Comparison of ENCODE assay signal across 8 cellular contexts in genomic region chr12:124764451-124764850, GRCh38.
A peak's percentile ranks its signal among the peaks of the same experiment; 100 is the strongest.
DNase-seq lines count a peak whose midpoint lies in the region; ATAC-seq and TF ChIP-seq lines count a peak whose summit lies in the region.

No MANE protein-coding gene starts in this region.

- RAD21 ChIA-PET in HCT116 (lab: Charles Lee; ENCODE audit: low non-redundant PET in 1 of 2, low total read pairs in 2 of 2, uncharacterized antibody in 2 of 2, unreplicated experiment in 2 of 2), result interaction anchor here in 1 of 2 experiments (0.7 to 1.1 kb wide), 2 partner anchors 24 to 542 kb away, joined by 3 to 4 read pairs; no protein-coding TSS in a partner anchor

- BruUV-seq in HCT116 (replicated peaks; lab: Mats Ljungman, UMichigan), result no TSS peak

- no peak for TF ChIP-seq POLR2A in HCT116 (IDR thresholded peaks at IDR 0.05; ENCODE audit: borderline replicate concordance, extremely low read depth, insufficient read depth, insufficient read length)
- no peak for TF ChIP-seq POLR2A in gastroesophageal sphincter (IDR thresholded peaks at IDR 0.05)

- H3K4me1 ChIP-seq in BE2C, result peaks cover 4% of the 10 kb centered on the region
- no peaks in the 10 kb centered on the region for H3K4me1 ChIP-seq in HCT116 (ENCODE audit: control insufficient read depth in 1 of 2, insufficient read depth in 2 of 2, low read length in 2 of 2)
- peaks cover 6 to 79% (median 34%) of the 10 kb centered on the region in 3 donors for H3K4me1 ChIP-seq in gastroesophageal sphincter

- H3K36me3 ChIP-seq in BE2C, result no peaks in the 10 kb centered on the region
- no peaks in the 10 kb centered on the region for H3K36me3 ChIP-seq in HCT116 (ENCODE audit: control insufficient read depth in 1 of 2, insufficient read depth in 2 of 2, low read length in 2 of 2)
- H3K36me3 ChIP-seq in gastroesophageal sphincter, result no peaks in the 10 kb centered on the region

- no peaks in the 10 kb centered on the region for H4K20me1 ChIP-seq in HCT116 (ENCODE audit: insufficient read depth)

- H3K9ac ChIP-seq in HCT116 (ENCODE audit: low read length), result no peak overlapping the region

- H3K79me2 ChIP-seq in HCT116 (ENCODE audit: insufficient read depth, low read length), result no peaks in the 10 kb centered on the region

- H3K27ac ChIP-seq in HCT116 (ENCODE audit: low read depth, low read length) (no peak overlapping the region), gastroesophageal sphincter (peak overlapping the region; percentile 77 to 88 (median 85))

- peak; percentile 93 for TF ChIP-seq CTCF in BE2C (IDR thresholded peaks at IDR 0.05; ENCODE audit: low read depth, low read length)
- peak; percentile 38 to 97 (median 74); a peak in 5 of 6 replicates for TF ChIP-seq CTCF in HCT116 (IDR thresholded peaks at IDR 0.05 in 2 of 3, conservative IDR thresholded peaks at IDR 0.05 in 1 of 3; ENCODE audit: borderline replicate concordance in 1 of 3, insufficient read depth in 1 of 3, low read depth in 2 of 3, low read length in 2 of 3)
- peak; percentile 85 for TF ChIP-seq CTCF in WI38 (IDR thresholded peaks at IDR 0.05; ENCODE audit: low read depth, low read length)
- peak; percentile 42 to 94 (median 78) for TF ChIP-seq CTCF in gastroesophageal sphincter (IDR thresholded peaks at IDR 0.05)

- no peak for TF ChIP-seq EP300 in gastroesophageal sphincter (IDR thresholded peaks at IDR 0.05)

- intact Hi-C loops in HCT116 (cut with micrococcal nuclease), result no loop called here

- H3K4me3 ChIP-seq in BE2C (ENCODE audit: low read depth, low read length) (no peak overlapping the region), HCT116 (replicated peaks in 1 of 2; ENCODE audit: low read depth in 1 of 2, low read length in 2 of 2) (no peak overlapping the region), WI38 (ENCODE audit: low read depth, low read length) (no peak overlapping the region), gastroesophageal sphincter (no peak overlapping the region)

- ATAC-seq in HCT116 (no peak), gastroesophageal sphincter (no peak), HG02970 (IDR thresholded peaks at IDR 0.05; ENCODE audit: low FRiP score, unreplicated experiment) (no peak), HG02885 (IDR thresholded peaks at IDR 0.05; ENCODE audit: poor library complexity, unreplicated experiment) (no peak)

- H3K27me3 ChIP-seq in BE2C (no peaks in the 10 kb centered on the region), HCT116 (ENCODE audit: insufficient read depth, low read length) (no peaks in the 10 kb centered on the region), gastroesophageal sphincter (no peaks in the 10 kb centered on the region)

- CTCF ChIA-PET in HCT116 (lab: Charles Lee), result interaction anchor here (1.0 to 1.1 kb wide), 2 partner anchors 246 to 732 kb away, joined by 4 read pairs; no protein-coding TSS in a partner anchor

- H2AFZ ChIP-seq in HCT116 (ENCODE audit: low read depth, low read length, poor library complexity, severe bottlenecking), result no peak overlapping the region

- H3K9me2 ChIP-seq in HCT116 (ENCODE audit: insufficient read depth), result no peaks in the 10 kb centered on the region

- TF ChIP-seq RAD21 in HCT116 (IDR thresholded peaks at IDR 0.05; ENCODE audit: low read depth), result peak; percentile 56

- no peak overlapping the region for H3K4me2 ChIP-seq in HCT116 (ENCODE audit: low read length)

- POLR2A ChIA-PET in HCT116 (lab: Charles Lee), result no interaction called here

- peak; percentile 47 for DNase-seq in BE2C
- no peak for DNase-seq in HCT116 (ENCODE audit: low read depth, low spot score)
- peak; percentile 56 to 63 for DNase-seq in stimulated activated CD4-positive, alpha-beta T cell treated with anti-CD3 and anti-CD28 coated beads, Interleukin-2, amount 100 ng/mL, for 24 hours
- DNase-seq in pons (ENCODE audit: low spot score), result no peak

- 33 to 57% methylated on average over 2 to 3 of the region's 3 CpGs for WGBS in gastroesophageal sphincter (ENCODE audit: low coverage in 1 of 2), 2 donors

- H3K9me3 ChIP-seq in BE2C (peaks cover 10% of the 10 kb centered on the region), HCT116 (ENCODE audit: control insufficient read depth in 1 of 2, insufficient read depth in 1 of 2, low read depth in 1 of 2, low read length in 2 of 2) (peaks cover 13 to 29% of the 10 kb centered on the region in 2 experiments; a peak in 2 of 4 replicates), gastroesophageal sphincter (peaks cover 0 to 10% (median 0%) of the 10 kb centered on the region in 3 donors)

TF ChIP-seq in HCT116, 20 proteins besides CTCF, POLR2A, EP300 and RAD21:
- TF ChIP-seq JUND (IDR thresholded peaks at IDR 0.05) (no peak), ZBTB33 (IDR thresholded peaks at IDR 0.05; ENCODE audit: extremely low read depth, insufficient replicate concordance, low read length) (no peak), MAX (IDR thresholded peaks at IDR 0.05) (no peak; the same call in 1 of the 2 replicates), SP1 (IDR thresholded peaks at IDR 0.05; ENCODE audit: low read depth) (no peak), CBX3 (IDR thresholded peaks at IDR 0.05; ENCODE audit: low read depth) (peak; percentile 96), EGR1 (IDR thresholded peaks at IDR 0.05; ENCODE audit: low read depth) (no peak)

Comparison
In these comparisons a context has a peak if more than half of its experiments do, and no peak if none do; other contexts are left out.
1. DNase-seq: peak in BE2C (single experiment) and stimulated activated CD4-positive, alpha-beta T cell treated with anti-CD3 and anti-CD28 coated beads, Interleukin-2, amount 100 ng/mL, for 24 hours (2 of 2); none in HCT116 (single experiment) and pons (single experiment).
2. Peak in every context shown above with its lines, with median percentiles within 50 percentile points of each other: CTCF ChIP-seq.